In the genomic region with DNA sequence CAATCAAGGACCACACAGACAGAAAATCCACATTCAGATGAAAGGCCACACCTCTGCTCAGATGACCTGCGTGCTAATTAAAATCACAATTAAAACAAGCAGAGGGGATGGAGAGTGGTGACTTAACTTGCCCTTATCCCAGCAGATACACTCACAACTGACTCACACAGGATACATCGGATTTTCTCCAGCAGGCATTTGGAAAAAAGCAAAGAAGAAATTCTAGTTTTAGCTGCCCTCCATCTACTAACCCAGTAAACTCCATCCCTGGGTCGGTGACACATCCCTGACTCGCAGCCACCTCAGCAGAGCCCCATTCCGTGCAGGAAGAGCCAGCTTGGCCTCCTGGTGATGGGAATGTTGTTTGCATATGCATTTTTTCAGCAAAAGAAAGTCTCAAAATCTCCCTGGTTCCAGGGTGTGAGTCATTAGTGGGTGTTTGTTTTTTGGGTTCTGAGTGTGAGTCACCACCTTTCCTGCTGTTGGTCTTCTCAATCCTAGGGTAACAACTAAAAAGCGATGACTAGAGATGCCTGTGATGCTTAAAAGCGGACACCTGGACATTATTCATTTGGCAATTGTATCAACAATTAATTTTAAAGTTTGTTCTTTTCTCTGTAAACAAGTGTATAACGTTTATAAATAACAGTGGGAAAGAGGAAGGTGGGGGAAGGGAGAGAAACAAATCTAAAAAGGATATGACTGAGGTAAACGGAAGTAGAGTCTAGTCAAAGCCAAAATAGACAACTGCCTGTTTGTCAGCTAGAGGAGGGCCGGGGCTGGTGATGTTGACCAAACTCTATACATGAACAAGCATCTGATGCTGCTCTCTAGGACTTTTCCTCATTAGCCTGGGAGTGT, we compare ENCODE assay signal across 1 cellular context.
TF ChIP-seq lines count a peak whose summit lies in the region.

No MANE protein-coding gene starts in this region.

TF ChIP-seq in A549, 52 proteins besides CTCF, POLR2A, EP300 and RAD21 (continued from another document):
- TF ChIP-seq, protein P1, sequence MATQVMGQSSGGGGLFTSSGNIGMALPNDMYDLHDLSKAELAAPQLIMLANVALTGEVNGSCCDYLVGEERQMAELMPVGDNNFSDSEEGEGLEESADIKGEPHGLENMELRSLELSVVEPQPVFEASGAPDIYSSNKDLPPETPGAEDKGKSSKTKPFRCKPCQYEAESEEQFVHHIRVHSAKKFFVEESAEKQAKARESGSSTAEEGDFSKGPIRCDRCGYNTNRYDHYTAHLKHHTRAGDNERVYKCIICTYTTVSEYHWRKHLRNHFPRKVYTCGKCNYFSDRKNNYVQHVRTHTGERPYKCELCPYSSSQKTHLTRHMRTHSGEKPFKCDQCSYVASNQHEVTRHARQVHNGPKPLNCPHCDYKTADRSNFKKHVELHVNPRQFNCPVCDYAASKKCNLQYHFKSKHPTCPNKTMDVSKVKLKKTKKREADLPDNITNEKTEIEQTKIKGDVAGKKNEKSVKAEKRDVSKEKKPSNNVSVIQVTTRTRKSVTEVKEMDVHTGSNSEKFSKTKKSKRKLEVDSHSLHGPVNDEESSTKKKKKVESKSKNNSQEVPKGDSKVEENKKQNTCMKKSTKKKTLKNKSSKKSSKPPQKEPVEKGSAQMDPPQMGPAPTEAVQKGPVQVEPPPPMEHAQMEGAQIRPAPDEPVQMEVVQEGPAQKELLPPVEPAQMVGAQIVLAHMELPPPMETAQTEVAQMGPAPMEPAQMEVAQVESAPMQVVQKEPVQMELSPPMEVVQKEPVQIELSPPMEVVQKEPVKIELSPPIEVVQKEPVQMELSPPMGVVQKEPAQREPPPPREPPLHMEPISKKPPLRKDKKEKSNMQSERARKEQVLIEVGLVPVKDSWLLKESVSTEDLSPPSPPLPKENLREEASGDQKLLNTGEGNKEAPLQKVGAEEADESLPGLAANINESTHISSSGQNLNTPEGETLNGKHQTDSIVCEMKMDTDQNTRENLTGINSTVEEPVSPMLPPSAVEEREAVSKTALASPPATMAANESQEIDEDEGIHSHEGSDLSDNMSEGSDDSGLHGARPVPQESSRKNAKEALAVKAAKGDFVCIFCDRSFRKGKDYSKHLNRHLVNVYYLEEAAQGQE (IDR thresholded peaks at IDR 0.05): no peak
- TF ChIP-seq JUN (IDR thresholded peaks at IDR 0.05) (peak; percentile 98), EHF (CRISPR knock-in tag; IDR thresholded peaks at IDR 0.05) (peak; percentile 47; the same call in 1 of the 2 replicates), EHMT2 (IDR thresholded peaks at IDR 0.05; ENCODE audit: low read depth) (no peak), SMC3 (IDR thresholded peaks at IDR 0.05) (peak; percentile 61), KDM1A (IDR thresholded peaks at IDR 0.05; ENCODE audit: low read depth) (no peak), CHD2 (IDR thresholded peaks at IDR 0.05; ENCODE audit: low read length, partially characterized antibody) (peak; percentile 18), HOXB13 (CRISPR knock-in tag; IDR thresholded peaks at IDR 0.05; ENCODE audit: low read depth) (peak; percentile 88), CEBPB (IDR thresholded peaks at IDR 0.05) (peak; percentile 25 to 63; a peak in 1 of 4 replicates), RFX5 (IDR thresholded peaks at IDR 0.05) (0 out of 2 replicates have a peak, but pooled peaks have one; percentile 14), RNF2 (IDR thresholded peaks at IDR 0.05; ENCODE audit: borderline replicate concordance, low read depth) (no peak)
- TF ChIP-seq, protein P2, sequence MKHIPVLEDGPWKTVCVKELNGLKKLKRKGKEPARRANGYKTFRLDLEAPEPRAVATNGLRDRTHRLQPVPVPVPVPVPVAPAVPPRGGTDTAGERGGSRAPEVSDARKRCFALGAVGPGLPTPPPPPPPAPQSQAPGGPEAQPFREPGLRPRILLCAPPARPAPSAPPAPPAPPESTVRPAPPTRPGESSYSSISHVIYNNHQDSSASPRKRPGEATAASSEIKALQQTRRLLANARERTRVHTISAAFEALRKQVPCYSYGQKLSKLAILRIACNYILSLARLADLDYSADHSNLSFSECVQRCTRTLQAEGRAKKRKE (CRISPR knock-in tag; IDR thresholded peaks at IDR 0.05; ENCODE audit: low read depth): no peak
- TF ChIP-seq, protein P3, sequence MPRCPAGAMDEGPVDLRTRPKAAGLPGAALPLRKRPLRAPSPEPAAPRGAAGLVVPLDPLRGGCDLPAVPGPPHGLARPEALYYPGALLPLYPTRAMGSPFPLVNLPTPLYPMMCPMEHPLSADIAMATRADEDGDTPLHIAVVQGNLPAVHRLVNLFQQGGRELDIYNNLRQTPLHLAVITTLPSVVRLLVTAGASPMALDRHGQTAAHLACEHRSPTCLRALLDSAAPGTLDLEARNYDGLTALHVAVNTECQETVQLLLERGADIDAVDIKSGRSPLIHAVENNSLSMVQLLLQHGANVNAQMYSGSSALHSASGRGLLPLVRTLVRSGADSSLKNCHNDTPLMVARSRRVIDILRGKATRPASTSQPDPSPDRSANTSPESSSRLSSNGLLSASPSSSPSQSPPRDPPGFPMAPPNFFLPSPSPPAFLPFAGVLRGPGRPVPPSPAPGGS (IDR thresholded peaks at IDR 0.05): peak; percentile 83; the same call in 1 of the 3 replicates
